Comparison of ENCODE assay signal across 8 cellular contexts in genomic region chr1:203769505-203770343, GRCh38. TPM values are rescaled to one million over a fixed set of nuclear protein-coding genes. Genes with fewer than 3 reads are reported as not detected.
DNase-seq lines count a peak whose midpoint lies in the region; ATAC-seq, FAIRE-seq and TF ChIP-seq lines count a peak whose summit lies in the region.

No MANE protein-coding gene starts in this region.

- H3K36me3 ChIP-seq in skeletal muscle tissue (ENCODE audit: control insufficient read depth in 3 of 3, insufficient read depth in 3 of 3, low read length in 3 of 3) (no peaks in the 10 kb centered on the region), GM23338 (ENCODE audit: insufficient read depth) (no peaks in the 10 kb centered on the region)

- H3K9me2 ChIP-seq in GM23338 (ENCODE audit: insufficient read depth), result 0 out of 2 replicates have a peak, but pooled peaks cover 14% of the 10 kb centered on the region

- DNase-seq in EH (ENCODE audit: low read depth) (peak; percentile 89), NCI-H2171 (lab: John Stamatoyannopoulos, UW) (peak; percentile 72), astrocyte of the hippocampus (ENCODE audit: low read depth, low spot score) (peak; percentile 96), GM23338 (ENCODE audit: low spot score) (no peak)
- DNase-seq in stimulated activated naive CD8-positive, alpha-beta T cell treated with anti-CD3 and anti-CD28 coated beads, Interleukin-15, amount 100 ng/mL, for 72 hours, result no peak
- no peak for DNase-seq in activated CD4-positive, alpha-beta T cell treated with anti-CD3 and anti-CD28 coated beads, Interleukin-2, amount 10 ng/mL, durations not matched to agents 7 days and 5 days

- H3K27me3 Mint-ChIP-seq in GM23338 (ENCODE audit: insufficient read depth, low read depth, poor library complexity), result peaks cover 7% of the 10 kb centered on the region
- no peaks in the 10 kb centered on the region for H3K27me3 Mint-ChIP-seq in stimulated activated naive CD8-positive, alpha-beta T cell treated with anti-CD3 and anti-CD28 coated beads, Interleukin-15, amount 100 ng/mL, for 72 hours
- no peaks in the 10 kb centered on the region for H3K27me3 Mint-ChIP-seq in activated CD4-positive, alpha-beta T cell treated with anti-CD3 and anti-CD28 coated beads, Interleukin-2, amount 10 ng/mL, durations not matched to agents 7 days and 5 days

- no peaks in the 10 kb centered on the region for H4K20me1 ChIP-seq in GM23338 (replicated peaks; ENCODE audit: insufficient read depth)

- H2AFZ ChIP-seq in GM23338, result no peak overlapping the region; the same call in 1 of the 2 replicates

- FAIRE-seq in islet of Langerhans (lab: Jason Lieb, UNC), result peak; percentile 93

- H3K4me1 Mint-ChIP-seq in GM23338, result peaks cover 9% of the 10 kb centered on the region
- peaks cover 56% of the 10 kb centered on the region for H3K4me1 Mint-ChIP-seq in stimulated activated naive CD8-positive, alpha-beta T cell treated with anti-CD3 and anti-CD28 coated beads, Interleukin-15, amount 100 ng/mL, for 72 hours
- peaks cover 36% of the 10 kb centered on the region for H3K4me1 Mint-ChIP-seq in activated CD4-positive, alpha-beta T cell treated with anti-CD3 and anti-CD28 coated beads, Interleukin-2, amount 10 ng/mL, durations not matched to agents 7 days and 5 days

- H3K4me2 ChIP-seq in GM23338, result no peak overlapping the region

- no peak overlapping the region for H3K4me3 Mint-ChIP-seq in GM23338
- no peak overlapping the region for H3K4me3 Mint-ChIP-seq in stimulated activated naive CD8-positive, alpha-beta T cell treated with anti-CD3 and anti-CD28 coated beads, Interleukin-15, amount 100 ng/mL, for 72 hours
- no peak overlapping the region for H3K4me3 Mint-ChIP-seq in activated CD4-positive, alpha-beta T cell treated with anti-CD3 and anti-CD28 coated beads, Interleukin-2, amount 10 ng/mL, durations not matched to agents 7 days and 5 days

- H3K4me3 ChIP-seq in skeletal muscle tissue (ENCODE audit: low read length in 3 of 3) (peak overlapping the region in 2 of 3 donors; percentile 31 to 64), GM23338 (no peak overlapping the region)

- no peaks in the 10 kb centered on the region for H3K9me3 Mint-ChIP-seq in GM23338
- H3K9me3 Mint-ChIP-seq in stimulated activated naive CD8-positive, alpha-beta T cell treated with anti-CD3 and anti-CD28 coated beads, Interleukin-15, amount 100 ng/mL, for 72 hours, result no peaks in the 10 kb centered on the region
- H3K9me3 Mint-ChIP-seq in activated CD4-positive, alpha-beta T cell treated with anti-CD3 and anti-CD28 coated beads, Interleukin-2, amount 10 ng/mL, durations not matched to agents 7 days and 5 days, result no peaks in the 10 kb centered on the region

- H3K27ac Mint-ChIP-seq in GM23338, result no peak overlapping the region
- H3K27ac Mint-ChIP-seq in stimulated activated naive CD8-positive, alpha-beta T cell treated with anti-CD3 and anti-CD28 coated beads, Interleukin-15, amount 100 ng/mL, for 72 hours, result peak overlapping the region in 1 of 2 donors; percentile 39
- H3K27ac Mint-ChIP-seq in activated CD4-positive, alpha-beta T cell treated with anti-CD3 and anti-CD28 coated beads, Interleukin-2, amount 10 ng/mL, durations not matched to agents 7 days and 5 days, result no peak overlapping the region

- H3K36me3 Mint-ChIP-seq in GM23338 (ENCODE audit: low read depth), result no peaks in the 10 kb centered on the region
- peaks cover 45% of the 10 kb centered on the region for H3K36me3 Mint-ChIP-seq in activated CD4-positive, alpha-beta T cell treated with anti-CD3 and anti-CD28 coated beads, Interleukin-2, amount 10 ng/mL, durations not matched to agents 7 days and 5 days (ENCODE audit: low read depth)

- no peaks in the 10 kb centered on the region for H3F3A ChIP-seq in GM23338 (replicated peaks; ENCODE audit: low read depth)

- no peaks in the 10 kb centered on the region for H3K9me3 ChIP-seq in skeletal muscle tissue (ENCODE audit: control insufficient read depth in 3 of 3, low read length in 3 of 3)

- H3K27me3 ChIP-seq in skeletal muscle tissue (ENCODE audit: control insufficient read depth in 3 of 3, insufficient read depth in 3 of 3, low read length in 3 of 3) (no peaks in the 10 kb centered on the region), GM23338 (ENCODE audit: insufficient read depth) (no peaks in the 10 kb centered on the region)

- POLR2A ChIA-PET in activated CD4-positive, alpha-beta T cell treated with anti-CD3 and anti-CD28 coated beads, Interleukin-2, amount 10 ng/mL, durations not matched to agents 7 days and 5 days (lab: Charles Lee), result interaction anchor here (0.6 kb wide), 1 partner anchor 1461 kb away, joined by 3 read pairs; no protein-coding TSS in a partner anchor

- H3K27ac ChIP-seq in skeletal muscle tissue (ENCODE audit: low read depth, low read length), result peak overlapping the region; percentile 61
- H3K27ac ChIP-seq in GM23338 (ENCODE audit: low read depth), result no peak overlapping the region

- no peak for TF ChIP-seq CTCF in GM23338 (conservative IDR thresholded peaks at IDR 0.05; ENCODE audit: low read depth in 2 of 2)

- peak overlapping the region in 2 of 3 donors; percentile 28 to 66 for H3K9ac ChIP-seq in skeletal muscle tissue (ENCODE audit: low read depth in 1 of 3, low read length in 3 of 3)

- peaks cover 13 to 31% (median 18%) of the 10 kb centered on the region in 3 donors for H3K4me1 ChIP-seq in skeletal muscle tissue (ENCODE audit: control insufficient read depth in 3 of 3, insufficient read depth in 3 of 3, low read length in 3 of 3)
- 0 out of 2 replicates have a peak, but pooled peaks cover 5% of the 10 kb centered on the region for H3K4me1 ChIP-seq in GM23338 (ENCODE audit: insufficient read depth)

- ATAC-seq in GM23338, result no peak
- ATAC-seq in stimulated activated naive CD8-positive, alpha-beta T cell treated with anti-CD3 and anti-CD28 coated beads, Interleukin-15, amount 100 ng/mL, for 72 hours, result no peak

- CTCF ChIA-PET in activated CD4-positive, alpha-beta T cell treated with anti-CD3 and anti-CD28 coated beads, Interleukin-2, amount 10 ng/mL, durations not matched to agents 7 days and 5 days (lab: Charles Lee), result no interaction called here

- H3K79me2 ChIP-seq in GM23338 (replicated peaks; ENCODE audit: insufficient read depth), result no peaks in the 10 kb centered on the region

TF ChIP-seq in GM23338, 12 proteins besides CTCF, POLR2A, EP300 and RAD21 (continues in another document):
- TF ChIP-seq REST (IDR thresholded peaks at IDR 0.05; ENCODE audit: unreplicated experiment) (no peak), JUNB (IDR thresholded peaks at IDR 0.05; ENCODE audit: unreplicated experiment) (no peak), EZH2 (IDR thresholded peaks at IDR 0.05; ENCODE audit: low read depth, unreplicated experiment) (no peak), EZH2phosphoT487 (IDR thresholded peaks at IDR 0.05; ENCODE audit: unreplicated experiment) (no peak), ZNF114 (CRISPR knock-in tag; IDR thresholded peaks at IDR 0.05) (no peak), STAT1 (IDR thresholded peaks at IDR 0.05; ENCODE audit: unreplicated experiment) (no peak)

RNA-seq across cellular contexts. Expression of gene LAX1, which starts 4.7 kb away (rescaled TPM):
- total RNA-seq in skeletal muscle tissue, result not detected
- total RNA-seq in GM23338 (2014; rRNA removed; shearing (Covaris generic)), result not detected in 2 replicates
- not detected in 2 replicates for polyA plus RNA-seq in GM23338 (2016; fragmentation: Nextera tagmentation; extraction: Ambion mirVana)
- 10 to 100 TPM; 18.9 to 20.5 TPM for total RNA-seq in activated CD4-positive, alpha-beta T cell treated with anti-CD3 and anti-CD28 coated beads, Interleukin-2, amount 10 ng/mL, durations not matched to agents 7 days and 5 days

RNA-seq across cellular contexts. Expression of gene ZBED6, which starts 25.7 kb away (rescaled TPM):
- total RNA-seq in skeletal muscle tissue, result 11.0 TPM
- total RNA-seq in GM23338 (2014; rRNA removed; shearing (Covaris generic)), result 4.8 and 9.0 TPM in 2 replicates
- 1.9 and 2.5 TPM in 2 replicates for polyA plus RNA-seq in GM23338 (2016; fragmentation: Nextera tagmentation; extraction: Ambion mirVana)
- 10 to 100 TPM; 18.9 to 19.4 TPM for total RNA-seq in activated CD4-positive, alpha-beta T cell treated with anti-CD3 and anti-CD28 coated beads, Interleukin-2, amount 10 ng/mL, durations not matched to agents 7 days and 5 days

RNA-seq across cellular contexts. Expression of gene ZC3H11A, which starts 25.7 kb away (rescaled TPM):
- 69.4 TPM for total RNA-seq in skeletal muscle tissue
- total RNA-seq in GM23338 (2014; rRNA removed; shearing (Covaris generic)), result 81.1 and 97.3 TPM in 2 replicates
- 25.8 and 28.2 TPM in 2 replicates for polyA plus RNA-seq in GM23338 (2016; fragmentation: Nextera tagmentation; extraction: Ambion mirVana)
- 10 to 100 TPM; 83.6 to 97.8 TPM for total RNA-seq in activated CD4-positive, alpha-beta T cell treated with anti-CD3 and anti-CD28 coated beads, Interleukin-2, amount 10 ng/mL, durations not matched to agents 7 days and 5 days

Comparison
In these comparisons a context has a peak if more than half of its experiments do, and no peak if none do; other contexts are left out.
1. DNase-seq: peak in EH (single experiment), NCI-H2171 (single experiment) and astrocyte of the hippocampus (single experiment); none in GM23338 (single experiment), stimulated activated naive CD8-positive, alpha-beta T cell treated with anti-CD3 and anti-CD28 coated beads, Interleukin-15, amount 100 ng/mL, for 72 hours (0 of 2) and activated CD4-positive, alpha-beta T cell treated with anti-CD3 and anti-CD28 coated beads, Interleukin-2, amount 10 ng/mL, durations not matched to agents 7 days and 5 days (single experiment).
2. RNA of gene LAX1, which starts 4.7 kb away (total RNA-seq): 18.9 to 20.5 TPM in activated CD4-positive, alpha-beta T cell treated with anti-CD3 and anti-CD28 coated beads, Interleukin-2, amount 10 ng/mL, durations not matched to agents 7 days and 5 days; not detected in skeletal muscle tissue (single experiment) and not detected in GM23338; every median in the first group is over 10 times any median in the second.